Comparison of ENCODE assay signal across 8 cellular contexts in the genomic region with DNA sequence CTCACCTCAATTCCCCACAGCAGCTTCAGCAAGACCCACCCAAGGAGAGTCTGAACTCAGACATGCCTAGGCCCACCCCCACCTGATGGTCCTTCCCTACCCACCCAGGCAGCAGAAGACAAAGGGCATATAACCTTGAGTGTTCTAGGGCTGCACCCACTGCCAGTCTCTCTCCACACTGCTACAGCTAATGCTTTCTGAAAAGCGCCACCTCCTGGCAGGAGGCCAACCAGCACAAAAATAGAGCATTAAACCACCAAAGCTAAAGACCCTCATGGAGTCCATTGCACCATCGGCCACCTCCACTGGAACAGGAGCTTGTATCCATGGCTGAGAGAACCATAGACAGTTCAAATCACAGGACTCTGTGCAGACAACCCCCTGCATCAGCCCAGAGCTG. TPM values are rescaled to one million over a fixed set of nuclear protein-coding genes. Genes with fewer than 3 reads are reported as not detected.
DNase-seq lines count a peak whose midpoint lies in the region; ATAC-seq, FAIRE-seq and TF ChIP-seq lines count a peak whose summit lies in the region.

No MANE protein-coding gene starts in this region.

- FAIRE-seq in RCC 7860 (lab: Jason Lieb, UNC), result no peak

- H3K27ac Mint-ChIP-seq in T-cell, result peak overlapping the region; percentile 13 to 28
- H3K27ac Mint-ChIP-seq in activated naive CD8-positive, alpha-beta T cell treated with anti-CD3 and anti-CD28 coated beads, Interleukin-2, amount 50 U/mL, for 24 hours, result no peak overlapping the region

- peak; percentile 21 for DNase-seq in GM20000 (ENCODE audit: low spot score)
- DNase-seq in T-cell, result peak; percentile 18 to 68 (median 53)
- peak; percentile 67 for DNase-seq in activated naive CD8-positive, alpha-beta T cell treated with anti-CD3 and anti-CD28 coated beads, Interleukin-2, amount 50 U/mL, for 24 hours
- DNase-seq in stimulated activated CD4-positive, alpha-beta T cell treated with anti-CD3 and anti-CD28 coated beads, Interleukin-1b, Interleukin-23, amount 100 ng/mL, for 48 hours, result peak; percentile 71
- no peak for DNase-seq in RCC 7860 (ENCODE audit: low spot score)
- DNase-seq in HCEC 1CT, result no peak
- no peak for DNase-seq in NCI-H2029 treated with DMSO at 0.1 percent for 48 hours (lab: John Stamatoyannopoulos, UW)

- POLR2A ChIA-PET in T-cell (lab: Charles Lee), result interaction anchor here in 1 of 2 donors (0.6 kb wide), 2 partner anchors 204 to 572 kb away, joined by 3 to 7 read pairs; no protein-coding TSS in a partner anchor

- peaks cover 7 to 8% (median 8%) of the 10 kb centered on the region in 3 donors for H3K9me3 Mint-ChIP-seq in T-cell
- H3K9me3 Mint-ChIP-seq in activated naive CD8-positive, alpha-beta T cell treated with anti-CD3 and anti-CD28 coated beads, Interleukin-2, amount 50 U/mL, for 24 hours, result peaks cover 17% of the 10 kb centered on the region

- H3K27me3 Mint-ChIP-seq in T-cell, result peaks cover 3 to 7% of the 10 kb centered on the region in 2 donors
- H3K27me3 Mint-ChIP-seq in activated naive CD8-positive, alpha-beta T cell treated with anti-CD3 and anti-CD28 coated beads, Interleukin-2, amount 50 U/mL, for 24 hours, result peaks cover 4% of the 10 kb centered on the region

- H3K36me3 Mint-ChIP-seq in T-cell, result peaks cover 7% of the 10 kb centered on the region
- peaks cover 2% of the 10 kb centered on the region for H3K36me3 Mint-ChIP-seq in activated naive CD8-positive, alpha-beta T cell treated with anti-CD3 and anti-CD28 coated beads, Interleukin-2, amount 50 U/mL, for 24 hours (ENCODE audit: low read depth)

- peaks cover 7 to 14% (median 8%) of the 10 kb centered on the region in 3 donors for H3K4me1 Mint-ChIP-seq in T-cell
- no peaks in the 10 kb centered on the region for H3K4me1 Mint-ChIP-seq in activated naive CD8-positive, alpha-beta T cell treated with anti-CD3 and anti-CD28 coated beads, Interleukin-2, amount 50 U/mL, for 24 hours

- H3K4me3 Mint-ChIP-seq in T-cell, result no peak overlapping the region
- no peak overlapping the region for H3K4me3 Mint-ChIP-seq in activated naive CD8-positive, alpha-beta T cell treated with anti-CD3 and anti-CD28 coated beads, Interleukin-2, amount 50 U/mL, for 24 hours

- peak; percentile 72 for TF ChIP-seq CTCF in GM20000 (IDR thresholded peaks at IDR 0.05; ENCODE audit: extremely low read depth, missing control alignments)

- CTCF ChIA-PET in T-cell (lab: Charles Lee), result interaction anchor here (0.6 to 5.5 kb wide), 14 partner anchors 9 to 623 kb away, joined by 3 to 61 read pairs (median 6); a partner anchor contains a TSS

- ATAC-seq in T-cell (replicated peaks in 1 of 4) (peak in 3 of 4 experiments; percentile 45 to 58 (median 55)), HG02571 (IDR thresholded peaks at IDR 0.05; ENCODE audit: unreplicated experiment) (no peak)
- peak; percentile 75 for ATAC-seq in activated naive CD8-positive, alpha-beta T cell treated with anti-CD3 and anti-CD28 coated beads, Interleukin-2, amount 50 U/mL, for 24 hours

RNA-seq across cellular contexts. Expression of a gene that starts 11.3 kb away (rescaled TPM):
- total RNA-seq in T-cell, result 1 to 10 TPM in 3 of 5 donors, under 1 TPM in 2; 0.85 to 3.8 (median 2.1) TPM

RNA-seq across cellular contexts. Expression of a gene that starts 46.7 kb away (rescaled TPM):
- not detected for total RNA-seq in T-cell

Comparison
In these comparisons a context has a peak if more than half of its experiments do, and no peak if none do; other contexts are left out.
1. DNase-seq: peak in GM20000 (single experiment), T-cell (34 of 34), activated naive CD8-positive, alpha-beta T cell treated with anti-CD3 and anti-CD28 coated beads, Interleukin-2, amount 50 U/mL, for 24 hours (single experiment) and stimulated activated CD4-positive, alpha-beta T cell treated with anti-CD3 and anti-CD28 coated beads, Interleukin-1b, Interleukin-23, amount 100 ng/mL, for 48 hours (single experiment); none in RCC 7860 (single experiment), HCEC 1CT (single experiment) and NCI-H2029 treated with DMSO at 0.1 percent for 48 hours (single experiment).